21 cellular contexts compared by ENCODE assay signal in the genomic region with DNA sequence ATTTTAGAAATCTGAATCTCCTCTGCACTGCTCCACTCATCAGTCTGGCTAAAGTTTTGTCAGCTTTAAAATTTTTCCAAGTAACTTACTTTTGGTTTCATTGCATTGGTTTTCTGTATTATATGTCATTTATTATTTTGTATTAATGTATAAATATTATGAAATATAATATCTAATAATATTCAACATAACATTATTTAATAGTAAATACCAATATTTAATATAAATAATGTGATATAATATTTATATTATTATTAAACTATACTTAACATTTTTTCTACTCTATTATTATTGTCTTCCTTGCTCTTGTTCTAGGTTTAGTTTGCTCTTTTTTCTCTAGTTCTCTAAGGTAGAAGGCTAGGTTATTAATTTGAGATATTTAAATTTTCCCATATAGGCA.
DNase-seq lines count a peak whose midpoint lies in the region; ATAC-seq, FAIRE-seq and TF ChIP-seq lines count a peak whose summit lies in the region.
"Had no signal": no experiment of that assay in that cellular context is flagged by ENCODE, and none has a peak within 500 bp of the region (broad histone marks: within the 10 kb centered on the region; RNA-seq: fewer than 3 reads in every experiment).

No MANE protein-coding gene starts in this region.

- no peak overlapping the region for H3K27ac ChIP-seq in pancreas
- H3K27ac ChIP-seq: BLaER1, C4-2B, GM23248 had no signal

- H3K4me3 ChIP-seq in pancreas, result no peak overlapping the region
- H3K4me3 ChIP-seq: BLaER1, GM23248 had no signal

- FAIRE-seq in TTC549 (lab: Jason Lieb, UNC), result peak; percentile 32
- peak; percentile 82 for FAIRE-seq in endometrium (lab: Jason Lieb, UNC)
- FAIRE-seq in pancreas (lab: Jason Lieb, UNC), result peak; percentile 63
- FAIRE-seq: GM12891, GM18507, H1 had no signal

- H3K9me3 ChIP-seq in pancreas, result no peaks in the 10 kb centered on the region
- H3K9me3 ChIP-seq: Caco-2 had no signal

- H3K4me1 ChIP-seq in pancreas, result no peaks in the 10 kb centered on the region
- H3K4me1 ChIP-seq: BLaER1, Caco-2 had no signal

- peaks cover 11% of the 10 kb centered on the region for H3K9me3 Mint-ChIP-seq in T-helper 2 cell treated with Interferon-gamma antibody and Interleukin-4, amounts not matched to agents 5 μg/mL and 100 μg/mL, for 36 hours

- no peaks in the 10 kb centered on the region for H3K4me1 Mint-ChIP-seq in T-helper 2 cell treated with Interferon-gamma antibody and Interleukin-4, amounts not matched to agents 5 μg/mL and 100 μg/mL, for 36 hours (ENCODE audit: low read depth)
- H3K4me1 Mint-ChIP-seq: B cell; CD4-positive, CD25-positive, alpha-beta regulatory T cell had no signal

- no peak for TF ChIP-seq CTCF in pancreas (IDR thresholded peaks at IDR 0.05)

- H3K36me3 Mint-ChIP-seq in T-helper 2 cell treated with Interferon-gamma antibody and Interleukin-4, amounts not matched to agents 5 μg/mL and 100 μg/mL, for 36 hours (ENCODE audit: low read depth), result no peaks in the 10 kb centered on the region
- H3K36me3 Mint-ChIP-seq: CD4-positive, CD25-positive, alpha-beta regulatory T cell; CD8-positive, alpha-beta T cell had no signal

- no peak overlapping the region for H3K27ac Mint-ChIP-seq in T-helper 2 cell treated with Interferon-gamma antibody and Interleukin-4, amounts not matched to agents 5 μg/mL and 100 μg/mL, for 36 hours
- H3K27ac Mint-ChIP-seq: B cell; CD4-positive, CD25-positive, alpha-beta regulatory T cell; CD8-positive, alpha-beta T cell had no signal

- intact Hi-C loops in pancreas (cut with DNase I), result no loop called here

- H3K36me3 ChIP-seq in pancreas, result no peaks in the 10 kb centered on the region
- H3K36me3 ChIP-seq: BLaER1 had no signal

- H3K27me3 Mint-ChIP-seq in T-helper 2 cell treated with Interferon-gamma antibody and Interleukin-4, amounts not matched to agents 5 μg/mL and 100 μg/mL, for 36 hours (ENCODE audit: low read depth), result no peaks in the 10 kb centered on the region
- H3K27me3 Mint-ChIP-seq: B cell; CD4-positive, CD25-positive, alpha-beta regulatory T cell had no signal

- no peak for ATAC-seq in pancreas
- ATAC-seq: CD8-positive, alpha-beta T cell had no signal

- H3K27me3 ChIP-seq in pancreas, result peaks cover 0 to 3% (median 0%) of the 10 kb centered on the region in 4 donors
- H3K27me3 ChIP-seq: BLaER1 had no signal

- H3K4me3 Mint-ChIP-seq in T-helper 2 cell treated with Interferon-gamma antibody and Interleukin-4, amounts not matched to agents 5 μg/mL and 100 μg/mL, for 36 hours, result no peak overlapping the region
- H3K4me3 Mint-ChIP-seq: B cell; CD4-positive, CD25-positive, alpha-beta regulatory T cell; CD8-positive, alpha-beta T cell had no signal

- no peak for DNase-seq in pancreas
- DNase-seq in DMS 273 treated with DMSO at 0.1 percent for 48 hours (lab: John Stamatoyannopoulos, UW), result no peak
- no peak for DNase-seq in NAMALWA (ENCODE audit: low spot score)
- no peak for DNase-seq in T-helper 2 cell treated with Interferon-gamma antibody and Interleukin-4, amounts not matched to agents 5 μg/mL and 100 μg/mL, for 36 hours (ENCODE audit: low spot score)
- DNase-seq: Caco-2; CD4-positive, CD25-positive, alpha-beta regulatory T cell; CD8-positive, alpha-beta T cell; DMS79; EL; GF-D8; GM23248; H7; HCEC 1CT had no signal
